Comparison of ENCODE assay signal across 21 cellular contexts in the genomic region with DNA sequence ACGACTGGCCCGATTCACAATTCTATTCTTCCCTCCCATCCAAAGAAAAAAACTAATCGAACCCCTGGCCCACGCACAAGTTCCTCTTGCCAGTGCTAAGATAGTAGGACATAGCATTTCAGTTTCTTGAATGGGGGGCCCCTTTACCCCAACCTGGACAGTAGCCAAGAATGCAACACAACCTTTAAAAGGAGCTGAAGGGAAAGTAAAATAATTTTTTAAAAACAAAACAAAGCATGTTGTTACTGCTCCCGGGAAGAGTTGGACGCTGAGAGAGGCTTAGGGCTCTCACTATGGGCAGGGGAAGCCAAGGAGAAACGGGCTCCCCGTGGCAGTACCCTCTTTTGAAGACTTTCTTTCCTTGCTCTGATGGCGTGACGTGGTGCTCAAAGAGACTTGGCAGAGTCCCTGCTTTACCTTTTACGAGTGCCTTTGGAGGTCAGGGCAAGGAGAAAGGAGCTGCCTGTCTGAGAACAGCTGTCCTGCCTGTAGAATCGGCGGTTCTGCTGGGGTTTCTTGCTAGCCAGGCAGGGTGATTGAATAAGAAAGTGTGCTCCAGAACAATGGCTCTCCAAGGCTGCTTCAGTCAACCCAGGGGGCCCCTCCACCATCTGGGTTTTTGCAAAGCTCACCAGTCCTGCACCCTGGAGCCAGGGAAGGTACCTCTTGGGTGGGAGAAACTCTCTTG. TPM values are rescaled to one million over a fixed set of nuclear protein-coding genes. Genes with fewer than 3 reads are reported as not detected.
DNase-seq lines count a peak whose midpoint lies in the region; ATAC-seq, FAIRE-seq and TF ChIP-seq lines count a peak whose summit lies in the region.
"Had no signal": no experiment of that assay in that cellular context is flagged by ENCODE, and none has a peak within 500 bp of the region (broad histone marks: within the 10 kb centered on the region; RNA-seq: fewer than 3 reads in every experiment).

No MANE protein-coding gene starts in this region.

- no peak for TF ChIP-seq POLR2A in suprapubic skin (IDR thresholded peaks at IDR 0.05)

- H3K4me1 ChIP-seq in HAP-1: peaks cover 52% of the 10 kb centered on the region
- peaks cover 30% of the 10 kb centered on the region for H3K4me1 ChIP-seq in astrocyte (ENCODE audit: insufficient read depth, low read length)
- peaks cover 11% of the 10 kb centered on the region for H3K4me1 ChIP-seq in hepatocyte (ENCODE audit: insufficient read depth)
- peaks cover 31% of the 10 kb centered on the region for H3K4me1 ChIP-seq in suprapubic skin

- TF ChIP-seq CTCF in astrocyte (IDR thresholded peaks at IDR 0.05; ENCODE audit: insufficient read depth, low read depth, low read length) (no peak), hepatocyte (IDR thresholded peaks at IDR 0.05; ENCODE audit: poor library complexity) (no peak), suprapubic skin (IDR thresholded peaks at IDR 0.05) (no peak)

- WGBS in hepatocyte (ENCODE audit: low lambda C conversion rate, missing lambda C conversion rate): 53% methylated on average over 13 of the region's 13 CpGs
- WGBS in suprapubic skin: 39% methylated on average over 12 of the region's 13 CpGs

- H3K27me3 ChIP-seq in HAP-1 (ENCODE audit: low read depth): no peaks in the 10 kb centered on the region
- peaks cover 20% of the 10 kb centered on the region for H3K27me3 ChIP-seq in astrocyte (ENCODE audit: insufficient read depth, low read length)
- H3K27me3 ChIP-seq in hepatocyte: peaks cover 73% of the 10 kb centered on the region
- peaks cover 18% of the 10 kb centered on the region for H3K27me3 ChIP-seq in suprapubic skin

- ATAC-seq in HG02588 (IDR thresholded peaks at IDR 0.05; ENCODE audit: unreplicated experiment): no peak
- ATAC-seq: CD8-positive, alpha-beta T cell; HepG2; right lobe of liver had no signal

- H3K36me3 ChIP-seq in HAP-1 (replicated peaks): peaks cover 60% of the 10 kb centered on the region
- H3K36me3 ChIP-seq in astrocyte (ENCODE audit: insufficient read depth, low read length): no peaks in the 10 kb centered on the region
- no peaks in the 10 kb centered on the region for H3K36me3 ChIP-seq in hepatocyte (replicated peaks; ENCODE audit: insufficient read depth, low read depth)
- H3K36me3 ChIP-seq in suprapubic skin: peaks cover 14% of the 10 kb centered on the region
- H3K36me3 ChIP-seq: cardiac muscle cell, left ventricle myocardium inferior, right lobe of liver, tibial nerve had no signal

- in situ Hi-C loops in HAP-1 (cut with MboI; ENCODE audit: low sequenced_read_pairs): no loop called here

- no peaks in the 10 kb centered on the region for H3K9me2 ChIP-seq in hepatocyte (replicated peaks; ENCODE audit: insufficient read depth)

- H3K27me3 Mint-ChIP-seq in astrocyte (ENCODE audit: low read depth, unreplicated experiment): peaks cover 43% of the 10 kb centered on the region

- DNase-seq in HAP-1 (ENCODE audit: low spot score in 2 of 2): peak; percentile 56 to 74
- DNase-seq in astrocyte (ENCODE audit: low read depth): no peak
- DNase-seq in hepatocyte (ENCODE audit: low spot score): no peak
- no peak for DNase-seq in suprapubic skin (ENCODE audit: low spot score in 2 of 2)
- DNase-seq in NCI-H1436 (lab: John Stamatoyannopoulos, UW): no peak
- DNase-seq in NCI-H2081 treated with DMSO at 0.1 percent for 48 hours (lab: John Stamatoyannopoulos, UW): no peak
- DNase-seq in NCI-H1694 (lab: John Stamatoyannopoulos, UW): no peak
- DNase-seq: activated CD4-positive, alpha-beta T cell treated with anti-CD3 and anti-CD28 coated beads for 48 hours; activated effector memory CD4-positive, alpha-beta T cell treated with Interleukin-2 at 50 U/mL for 16 hours; CD8-positive, alpha-beta T cell; DND-41; left ventricle myocardium inferior; NCI-H226; right lobe of liver; stimulated activated naive CD4-positive, alpha-beta T cell had no signal

- H3K4me3 ChIP-seq in HAP-1: no peak overlapping the region
- H3K4me3 ChIP-seq in astrocyte (ENCODE audit: insufficient read depth, low read depth, low read length): peak overlapping the region; percentile 25
- H3K4me3 ChIP-seq in hepatocyte: no peak overlapping the region
- peak overlapping the region; percentile 88 for H3K4me3 ChIP-seq in suprapubic skin
- H3K4me3 ChIP-seq: cardiac muscle cell, left ventricle myocardium inferior, right lobe of liver, tibial nerve had no signal

- peak overlapping the region; percentile 30 for H3K9ac ChIP-seq in astrocyte (ENCODE audit: low read length)

- H3K27ac ChIP-seq in astrocyte (ENCODE audit: low read depth, low read length): no peak overlapping the region
- H3K27ac ChIP-seq in hepatocyte: no peak overlapping the region
- H3K27ac ChIP-seq in suprapubic skin: peak overlapping the region; percentile 34
- H3K27ac ChIP-seq: cardiac muscle cell, left ventricle myocardium inferior, right lobe of liver, tibial nerve had no signal

- H3K27ac Mint-ChIP-seq in astrocyte (ENCODE audit: unreplicated experiment): no peak overlapping the region
- H3K27ac Mint-ChIP-seq: CD8-positive, alpha-beta T cell had no signal

- peaks cover 11% of the 10 kb centered on the region for H3K4me1 Mint-ChIP-seq in astrocyte (ENCODE audit: low read depth, unreplicated experiment)

- no peak for TF ChIP-seq EP300 in suprapubic skin (IDR thresholded peaks at IDR 0.05)

- peak overlapping the region; percentile 74 for H3K4me2 ChIP-seq in astrocyte (ENCODE audit: low read length)
- peak overlapping the region; percentile 35 for H3K4me2 ChIP-seq in hepatocyte

- H3K36me3 Mint-ChIP-seq in astrocyte (ENCODE audit: low read depth, unreplicated experiment): peaks cover 2% of the 10 kb centered on the region
- H3K36me3 Mint-ChIP-seq: CD8-positive, alpha-beta T cell had no signal

- H3K79me2 ChIP-seq in astrocyte (ENCODE audit: insufficient read depth, low read length) (peaks cover 26% of the 10 kb centered on the region), hepatocyte (no peaks in the 10 kb centered on the region)

- H3K9me3 ChIP-seq in HAP-1 (no peaks in the 10 kb centered on the region), astrocyte (ENCODE audit: insufficient read depth, low read depth, low read length) (no peaks in the 10 kb centered on the region), hepatocyte (ENCODE audit: low read depth) (no peaks in the 10 kb centered on the region), suprapubic skin (no peaks in the 10 kb centered on the region)
- H3K9me3 ChIP-seq: left ventricle myocardium inferior, right lobe of liver, tibial nerve had no signal

- no peak overlapping the region for H3K4me3 Mint-ChIP-seq in astrocyte (ENCODE audit: unreplicated experiment)
- H3K4me3 Mint-ChIP-seq: CD8-positive, alpha-beta T cell had no signal

- FAIRE-seq in astrocyte (lab: Jason Lieb, UNC): no peak
- FAIRE-seq: GM18507, HepG2 had no signal

- H4K20me1 ChIP-seq in astrocyte (ENCODE audit: insufficient read depth, low read length) (peaks cover 5% of the 10 kb centered on the region), hepatocyte (ENCODE audit: insufficient read depth, poor library complexity, severe bottlenecking) (no peaks in the 10 kb centered on the region)

- no peaks in the 10 kb centered on the region for H3K9me3 Mint-ChIP-seq in astrocyte (ENCODE audit: unreplicated experiment)
- H3K9me3 Mint-ChIP-seq: CD8-positive, alpha-beta T cell had no signal

- H2AFZ ChIP-seq in astrocyte (ENCODE audit: low read depth, low read length): peak overlapping the region; percentile 35
- no peak overlapping the region for H2AFZ ChIP-seq in hepatocyte

RNA-seq across cellular contexts. Expression of gene TFAP2C, which starts 5.8 kb away (rescaled TPM):
- 0.94 and 2.2 TPM in 2 replicates for total RNA-seq in astrocyte
- 0.88 and 1.7 TPM in 2 replicates for total RNA-seq in hepatocyte
- polyA plus RNA-seq in hepatocyte: 3.2 and 3.7 TPM in 2 replicates
- 100 to 1,000 TPM in 1 of 4 donors, 10 to 100 TPM in 3; 79.0 to 100 (median 88.6) TPM for total RNA-seq in suprapubic skin
- total RNA-seq: CD8-positive, alpha-beta T cell; dermis microvascular lymphatic vessel endothelial cell; HepG2; right lobe of liver had no signal
- polyA plus RNA-seq: cardiac muscle cell, HepG2 had no signal

Comparison
In these comparisons a context has a peak if more than half of its experiments do, and no peak if none do; other contexts are left out.
1. DNase-seq: peak in HAP-1 (2 of 2); none in astrocyte (single experiment), hepatocyte (single experiment), suprapubic skin (0 of 2), NCI-H1436 (single experiment), NCI-H2081 treated with DMSO at 0.1 percent for 48 hours (single experiment) and NCI-H1694 (single experiment).
2. H3K4me3 ChIP-seq: peak in astrocyte (single experiment) and suprapubic skin (single experiment); none in HAP-1 (single experiment) and hepatocyte (single experiment).
3. RNA of gene TFAP2C, which starts 5.8 kb away (total RNA-seq): 79.0 to 100 TPM in suprapubic skin; 0.94 to 2.2 TPM in astrocyte and 0.88 to 1.7 TPM in hepatocyte; every median in the first group is over 10 times any median in the second.